ENCODE assay signal across 1 cellular context in the genomic region with DNA sequence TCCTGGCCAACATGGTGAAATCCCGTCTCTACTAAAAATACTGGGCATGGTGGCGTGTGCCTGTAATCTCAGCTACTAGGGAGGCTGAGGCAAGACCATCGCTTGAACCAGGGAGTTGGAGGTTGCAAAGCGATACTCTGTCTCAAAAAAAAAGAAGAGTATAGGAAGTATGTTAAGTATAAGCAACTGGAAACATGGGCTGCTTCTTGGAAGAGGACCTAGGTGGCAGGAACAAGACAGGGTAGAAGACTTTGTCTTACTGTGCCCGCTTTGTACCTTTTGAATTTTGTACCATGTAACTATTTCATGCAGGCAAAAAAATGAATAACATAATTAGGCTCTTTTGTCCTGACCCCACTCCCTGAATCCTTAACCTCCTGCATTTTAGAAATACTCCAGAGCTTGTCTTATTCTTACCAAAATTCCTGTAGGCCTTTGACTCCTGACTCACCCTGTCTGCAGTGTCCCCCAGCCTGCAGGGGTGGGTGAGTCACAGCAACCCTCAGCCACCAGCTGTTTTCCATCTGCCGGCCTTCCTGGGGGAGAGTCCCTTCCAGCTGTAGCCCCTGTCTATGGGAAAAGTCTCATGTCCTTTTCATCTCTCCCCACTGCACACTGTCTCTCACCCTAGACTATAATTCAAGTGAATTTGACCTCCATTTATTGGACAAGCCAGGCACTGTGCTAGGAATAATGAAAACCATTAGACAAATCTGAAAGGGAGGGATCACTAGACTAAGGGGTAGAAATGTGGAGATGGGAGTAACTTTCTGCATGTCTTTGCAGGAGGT.
TF ChIP-seq lines count a peak whose summit lies in the region.

No MANE protein-coding gene starts in this region.

TF ChIP-seq in HepG2, 621 proteins besides CTCF, POLR2A, EP300 and RAD21 (continued from another document and continues in another):
- TF ChIP-seq, protein P1, sequence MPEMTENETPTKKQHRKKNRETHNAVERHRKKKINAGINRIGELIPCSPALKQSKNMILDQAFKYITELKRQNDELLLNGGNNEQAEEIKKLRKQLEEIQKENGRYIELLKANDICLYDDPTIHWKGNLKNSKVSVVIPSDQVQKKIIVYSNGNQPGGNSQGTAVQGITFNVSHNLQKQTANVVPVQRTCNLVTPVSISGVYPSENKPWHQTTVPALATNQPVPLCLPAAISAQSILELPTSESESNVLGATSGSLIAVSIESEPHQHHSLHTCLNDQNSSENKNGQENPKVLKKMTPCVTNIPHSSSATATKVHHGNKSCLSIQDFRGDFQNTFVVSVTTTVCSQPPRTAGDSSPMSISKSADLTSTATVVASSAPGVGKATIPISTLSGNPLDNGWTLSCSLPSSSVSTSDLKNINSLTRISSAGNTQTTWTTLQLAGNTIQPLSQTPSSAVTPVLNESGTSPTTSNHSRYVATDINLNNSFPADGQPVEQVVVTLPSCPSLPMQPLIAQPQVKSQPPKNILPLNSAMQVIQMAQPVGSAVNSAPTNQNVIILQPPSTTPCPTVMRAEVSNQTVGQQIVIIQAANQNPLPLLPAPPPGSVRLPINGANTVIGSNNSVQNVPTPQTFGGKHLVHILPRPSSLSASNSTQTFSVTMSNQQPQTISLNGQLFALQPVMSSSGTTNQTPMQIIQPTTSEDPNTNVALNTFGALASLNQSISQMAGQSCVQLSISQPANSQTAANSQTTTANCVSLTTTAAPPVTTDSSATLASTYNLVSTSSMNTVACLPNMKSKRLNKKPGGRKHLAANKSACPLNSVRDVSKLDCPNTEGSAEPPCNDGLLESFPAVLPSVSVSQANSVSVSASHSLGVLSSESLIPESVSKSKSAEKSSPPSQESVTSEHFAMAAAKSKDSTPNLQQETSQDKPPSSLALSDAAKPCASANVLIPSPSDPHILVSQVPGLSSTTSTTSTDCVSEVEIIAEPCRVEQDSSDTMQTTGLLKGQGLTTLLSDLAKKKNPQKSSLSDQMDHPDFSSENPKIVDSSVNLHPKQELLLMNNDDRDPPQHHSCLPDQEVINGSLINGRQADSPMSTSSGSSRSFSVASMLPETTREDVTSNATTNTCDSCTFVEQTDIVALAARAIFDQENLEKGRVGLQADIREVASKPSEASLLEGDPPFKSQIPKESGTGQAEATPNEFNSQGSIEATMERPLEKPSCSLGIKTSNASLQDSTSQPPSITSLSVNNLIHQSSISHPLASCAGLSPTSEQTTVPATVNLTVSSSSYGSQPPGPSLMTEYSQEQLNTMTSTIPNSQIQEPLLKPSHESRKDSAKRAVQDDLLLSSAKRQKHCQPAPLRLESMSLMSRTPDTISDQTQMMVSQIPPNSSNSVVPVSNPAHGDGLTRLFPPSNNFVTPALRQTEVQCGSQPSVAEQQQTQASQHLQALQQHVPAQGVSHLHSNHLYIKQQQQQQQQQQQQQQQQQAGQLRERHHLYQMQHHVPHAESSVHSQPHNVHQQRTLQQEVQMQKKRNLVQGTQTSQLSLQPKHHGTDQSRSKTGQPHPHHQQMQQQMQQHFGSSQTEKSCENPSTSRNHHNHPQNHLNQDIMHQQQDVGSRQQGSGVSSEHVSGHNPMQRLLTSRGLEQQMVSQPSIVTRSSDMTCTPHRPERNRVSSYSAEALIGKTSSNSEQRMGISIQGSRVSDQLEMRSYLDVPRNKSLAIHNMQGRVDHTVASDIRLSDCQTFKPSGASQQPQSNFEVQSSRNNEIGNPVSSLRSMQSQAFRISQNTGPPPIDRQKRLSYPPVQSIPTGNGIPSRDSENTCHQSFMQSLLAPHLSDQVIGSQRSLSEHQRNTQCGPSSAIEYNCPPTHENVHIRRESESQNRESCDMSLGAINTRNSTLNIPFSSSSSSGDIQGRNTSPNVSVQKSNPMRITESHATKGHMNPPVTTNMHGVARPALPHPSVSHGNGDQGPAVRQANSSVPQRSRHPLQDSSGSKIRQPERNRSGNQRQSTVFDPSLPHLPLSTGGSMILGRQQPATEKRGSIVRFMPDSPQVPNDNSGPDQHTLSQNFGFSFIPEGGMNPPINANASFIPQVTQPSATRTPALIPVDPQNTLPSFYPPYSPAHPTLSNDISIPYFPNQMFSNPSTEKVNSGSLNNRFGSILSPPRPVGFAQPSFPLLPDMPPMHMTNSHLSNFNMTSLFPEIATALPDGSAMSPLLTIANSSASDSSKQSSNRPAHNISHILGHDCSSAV (CRISPR knock-in tag; IDR thresholded peaks at IDR 0.05; ENCODE audit: borderline replicate concordance) = no peak
- no peak for TF ChIP-seq ZNF543 (CRISPR knock-in tag; IDR thresholded peaks at IDR 0.05)
- TF ChIP-seq CBX5 (CRISPR knock-in tag; IDR thresholded peaks at IDR 0.05; ENCODE audit: borderline replicate concordance) = no peak
- TF ChIP-seq, protein P2, sequence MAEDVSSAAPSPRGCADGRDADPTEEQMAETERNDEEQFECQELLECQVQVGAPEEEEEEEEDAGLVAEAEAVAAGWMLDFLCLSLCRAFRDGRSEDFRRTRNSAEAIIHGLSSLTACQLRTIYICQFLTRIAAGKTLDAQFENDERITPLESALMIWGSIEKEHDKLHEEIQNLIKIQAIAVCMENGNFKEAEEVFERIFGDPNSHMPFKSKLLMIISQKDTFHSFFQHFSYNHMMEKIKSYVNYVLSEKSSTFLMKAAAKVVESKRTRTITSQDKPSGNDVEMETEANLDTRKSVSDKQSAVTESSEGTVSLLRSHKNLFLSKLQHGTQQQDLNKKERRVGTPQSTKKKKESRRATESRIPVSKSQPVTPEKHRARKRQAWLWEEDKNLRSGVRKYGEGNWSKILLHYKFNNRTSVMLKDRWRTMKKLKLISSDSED (CRISPR knock-in tag; IDR thresholded peaks at IDR 0.05) = no peak
- TF ChIP-seq ZNF501 (CRISPR knock-in tag; IDR thresholded peaks at IDR 0.05) = peak; percentile 43; the same call in 1 of the 2 replicates
- TF ChIP-seq ZNF337 (CRISPR knock-in tag; IDR thresholded peaks at IDR 0.05; ENCODE audit: borderline replicate concordance, low read depth) = no peak
- no peak for TF ChIP-seq ZFYVE20 (CRISPR knock-in tag; IDR thresholded peaks at IDR 0.05; ENCODE audit: borderline replicate concordance, low read depth)
- no peak for TF ChIP-seq CREM (IDR thresholded peaks at IDR 0.05)
- TF ChIP-seq CREM (CRISPR knock-in tag; IDR thresholded peaks at IDR 0.05) = no peak
- TF ChIP-seq TEAD3 (CRISPR knock-in tag; optimal IDR thresholded peaks at IDR 0.05; ENCODE audit: borderline replicate concordance) = no peak
- no peak for TF ChIP-seq ZNF572 (CRISPR knock-in tag; IDR thresholded peaks at IDR 0.05)
- TF ChIP-seq, protein P3, sequence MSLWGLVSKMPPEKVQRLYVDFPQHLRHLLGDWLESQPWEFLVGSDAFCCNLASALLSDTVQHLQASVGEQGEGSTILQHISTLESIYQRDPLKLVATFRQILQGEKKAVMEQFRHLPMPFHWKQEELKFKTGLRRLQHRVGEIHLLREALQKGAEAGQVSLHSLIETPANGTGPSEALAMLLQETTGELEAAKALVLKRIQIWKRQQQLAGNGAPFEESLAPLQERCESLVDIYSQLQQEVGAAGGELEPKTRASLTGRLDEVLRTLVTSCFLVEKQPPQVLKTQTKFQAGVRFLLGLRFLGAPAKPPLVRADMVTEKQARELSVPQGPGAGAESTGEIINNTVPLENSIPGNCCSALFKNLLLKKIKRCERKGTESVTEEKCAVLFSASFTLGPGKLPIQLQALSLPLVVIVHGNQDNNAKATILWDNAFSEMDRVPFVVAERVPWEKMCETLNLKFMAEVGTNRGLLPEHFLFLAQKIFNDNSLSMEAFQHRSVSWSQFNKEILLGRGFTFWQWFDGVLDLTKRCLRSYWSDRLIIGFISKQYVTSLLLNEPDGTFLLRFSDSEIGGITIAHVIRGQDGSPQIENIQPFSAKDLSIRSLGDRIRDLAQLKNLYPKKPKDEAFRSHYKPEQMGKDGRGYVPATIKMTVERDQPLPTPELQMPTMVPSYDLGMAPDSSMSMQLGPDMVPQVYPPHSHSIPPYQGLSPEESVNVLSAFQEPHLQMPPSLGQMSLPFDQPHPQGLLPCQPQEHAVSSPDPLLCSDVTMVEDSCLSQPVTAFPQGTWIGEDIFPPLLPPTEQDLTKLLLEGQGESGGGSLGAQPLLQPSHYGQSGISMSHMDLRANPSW (CRISPR knock-in tag; IDR thresholded peaks at IDR 0.05; ENCODE audit: borderline replicate concordance) = no peak
- TF ChIP-seq ZNF674 (CRISPR knock-in tag; IDR thresholded peaks at IDR 0.05; ENCODE audit: low read depth) = no peak
- no peak for TF ChIP-seq ZSCAN9 (CRISPR knock-in tag; IDR thresholded peaks at IDR 0.05; ENCODE audit: borderline replicate concordance)
- TF ChIP-seq, protein P4, sequence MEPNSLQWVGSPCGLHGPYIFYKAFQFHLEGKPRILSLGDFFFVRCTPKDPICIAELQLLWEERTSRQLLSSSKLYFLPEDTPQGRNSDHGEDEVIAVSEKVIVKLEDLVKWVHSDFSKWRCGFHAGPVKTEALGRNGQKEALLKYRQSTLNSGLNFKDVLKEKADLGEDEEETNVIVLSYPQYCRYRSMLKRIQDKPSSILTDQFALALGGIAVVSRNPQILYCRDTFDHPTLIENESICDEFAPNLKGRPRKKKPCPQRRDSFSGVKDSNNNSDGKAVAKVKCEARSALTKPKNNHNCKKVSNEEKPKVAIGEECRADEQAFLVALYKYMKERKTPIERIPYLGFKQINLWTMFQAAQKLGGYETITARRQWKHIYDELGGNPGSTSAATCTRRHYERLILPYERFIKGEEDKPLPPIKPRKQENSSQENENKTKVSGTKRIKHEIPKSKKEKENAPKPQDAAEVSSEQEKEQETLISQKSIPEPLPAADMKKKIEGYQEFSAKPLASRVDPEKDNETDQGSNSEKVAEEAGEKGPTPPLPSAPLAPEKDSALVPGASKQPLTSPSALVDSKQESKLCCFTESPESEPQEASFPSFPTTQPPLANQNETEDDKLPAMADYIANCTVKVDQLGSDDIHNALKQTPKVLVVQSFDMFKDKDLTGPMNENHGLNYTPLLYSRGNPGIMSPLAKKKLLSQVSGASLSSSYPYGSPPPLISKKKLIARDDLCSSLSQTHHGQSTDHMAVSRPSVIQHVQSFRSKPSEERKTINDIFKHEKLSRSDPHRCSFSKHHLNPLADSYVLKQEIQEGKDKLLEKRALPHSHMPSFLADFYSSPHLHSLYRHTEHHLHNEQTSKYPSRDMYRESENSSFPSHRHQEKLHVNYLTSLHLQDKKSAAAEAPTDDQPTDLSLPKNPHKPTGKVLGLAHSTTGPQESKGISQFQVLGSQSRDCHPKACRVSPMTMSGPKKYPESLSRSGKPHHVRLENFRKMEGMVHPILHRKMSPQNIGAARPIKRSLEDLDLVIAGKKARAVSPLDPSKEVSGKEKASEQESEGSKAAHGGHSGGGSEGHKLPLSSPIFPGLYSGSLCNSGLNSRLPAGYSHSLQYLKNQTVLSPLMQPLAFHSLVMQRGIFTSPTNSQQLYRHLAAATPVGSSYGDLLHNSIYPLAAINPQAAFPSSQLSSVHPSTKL (CRISPR knock-in tag; IDR thresholded peaks at IDR 0.05) = peak; percentile 22; the same call in 1 of the 2 replicates
- TF ChIP-seq, protein P5, sequence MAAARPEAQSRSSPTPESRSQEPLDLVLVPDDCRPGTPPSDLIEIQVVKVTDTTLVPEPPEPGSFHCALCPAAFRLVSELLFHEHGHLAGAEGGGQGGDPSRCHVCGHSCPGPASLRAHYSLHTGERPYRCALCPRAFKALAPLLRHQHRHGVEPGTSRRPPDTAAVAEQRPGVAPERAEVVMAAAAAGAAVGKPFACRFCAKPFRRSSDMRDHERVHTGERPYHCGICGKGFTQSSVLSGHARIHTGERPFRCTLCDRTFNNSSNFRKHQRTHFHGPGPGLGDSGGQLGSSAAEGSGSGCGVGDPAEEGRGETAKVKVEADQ (CRISPR knock-in tag; IDR thresholded peaks at IDR 0.05; ENCODE audit: borderline replicate concordance) = no peak
- no peak for TF ChIP-seq FOXP1 (IDR thresholded peaks at IDR 0.05)
- TF ChIP-seq FOXP1 (CRISPR knock-in tag; IDR thresholded peaks at IDR 0.05) = no peak
- no peak for TF ChIP-seq ZNF510 (CRISPR knock-in tag; IDR thresholded peaks at IDR 0.05; ENCODE audit: low read depth)
- TF ChIP-seq, protein P6, sequence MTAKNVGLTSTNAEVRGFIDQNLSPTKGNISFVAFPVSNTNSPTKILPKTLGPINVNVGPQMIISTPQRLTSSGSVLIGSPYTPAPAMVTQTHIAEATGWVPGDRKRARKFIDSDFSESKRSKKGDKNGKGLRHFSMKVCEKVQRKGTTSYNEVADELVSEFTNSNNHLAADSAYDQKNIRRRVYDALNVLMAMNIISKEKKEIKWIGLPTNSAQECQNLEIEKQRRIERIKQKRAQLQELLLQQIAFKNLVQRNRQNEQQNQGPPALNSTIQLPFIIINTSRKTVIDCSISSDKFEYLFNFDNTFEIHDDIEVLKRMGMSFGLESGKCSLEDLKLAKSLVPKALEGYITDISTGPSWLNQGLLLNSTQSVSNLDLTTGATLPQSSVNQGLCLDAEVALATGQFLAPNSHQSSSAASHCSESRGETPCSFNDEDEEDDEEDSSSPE (CRISPR knock-in tag; IDR thresholded peaks at IDR 0.05) = no peak
- TF ChIP-seq RXRA (CRISPR knock-in tag; IDR thresholded peaks at IDR 0.05) = no peak; the same call in 1 of the 2 replicates
- no peak for TF ChIP-seq TOE1 (CRISPR knock-in tag; IDR thresholded peaks at IDR 0.05)
- no peak for TF ChIP-seq KAT2B (IDR thresholded peaks at IDR 0.05; ENCODE audit: borderline replicate concordance, low read depth, low read length)
- TF ChIP-seq ZNF616 (CRISPR knock-in tag; IDR thresholded peaks at IDR 0.05; ENCODE audit: low read depth) = no peak
- TF ChIP-seq ZBTB42 (CRISPR knock-in tag; IDR thresholded peaks at IDR 0.05) = no peak
- no peak for TF ChIP-seq ZNF564 (CRISPR knock-in tag; IDR thresholded peaks at IDR 0.05)
- TF ChIP-seq ZNF33B (CRISPR knock-in tag; IDR thresholded peaks at IDR 0.05) = no peak
- no peak for TF ChIP-seq HNF4A (CRISPR knock-in tag; IDR thresholded peaks at IDR 0.05)
